Comparison of ENCODE assay signal across 8 cellular contexts in the genomic region with DNA sequence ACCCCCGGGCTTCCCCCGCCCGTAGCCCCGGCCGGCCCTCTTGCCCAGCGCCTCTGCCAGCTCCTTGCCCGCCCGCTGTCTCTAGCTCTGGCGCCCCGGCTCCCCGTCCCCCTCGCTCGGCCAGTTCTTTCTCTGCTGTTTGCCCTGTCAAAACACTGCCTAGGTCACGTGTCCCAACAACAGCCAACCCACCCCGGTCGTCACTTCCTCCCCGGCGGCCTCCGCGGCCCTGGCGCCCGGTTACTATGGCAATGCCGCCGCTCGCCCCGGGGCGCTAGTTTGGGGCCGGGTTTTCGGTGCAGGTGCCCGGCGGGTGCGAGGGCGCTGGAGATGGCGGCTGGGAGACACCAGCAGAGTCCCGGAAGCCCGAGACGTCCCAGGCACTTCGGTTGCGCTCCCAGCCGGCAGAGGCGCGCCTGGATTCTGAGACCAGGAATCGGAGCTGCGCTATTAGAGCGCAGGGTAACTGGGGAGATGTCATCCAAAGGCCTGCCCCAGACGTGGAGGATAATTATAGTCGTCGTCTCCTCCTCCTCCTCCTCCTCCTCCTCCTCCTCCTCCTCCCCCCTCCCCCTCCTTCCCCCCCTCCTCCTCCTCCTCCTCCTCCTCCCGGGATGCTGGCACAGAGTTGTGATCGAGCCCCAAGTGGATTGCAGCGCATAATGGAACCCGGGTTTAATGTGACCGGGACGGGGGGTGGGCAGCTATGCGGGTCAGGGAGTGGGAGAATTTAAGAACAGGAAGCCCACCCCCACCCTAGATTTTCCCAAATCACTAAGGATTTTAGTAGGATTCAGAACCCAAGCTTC. TPM values are rescaled to one million over a fixed set of nuclear protein-coding genes. Genes with fewer than 3 reads are reported as not detected.
DNase-seq lines count a peak whose midpoint lies in the region; ATAC-seq and TF ChIP-seq lines count a peak whose summit lies in the region.

A gene with protein sequence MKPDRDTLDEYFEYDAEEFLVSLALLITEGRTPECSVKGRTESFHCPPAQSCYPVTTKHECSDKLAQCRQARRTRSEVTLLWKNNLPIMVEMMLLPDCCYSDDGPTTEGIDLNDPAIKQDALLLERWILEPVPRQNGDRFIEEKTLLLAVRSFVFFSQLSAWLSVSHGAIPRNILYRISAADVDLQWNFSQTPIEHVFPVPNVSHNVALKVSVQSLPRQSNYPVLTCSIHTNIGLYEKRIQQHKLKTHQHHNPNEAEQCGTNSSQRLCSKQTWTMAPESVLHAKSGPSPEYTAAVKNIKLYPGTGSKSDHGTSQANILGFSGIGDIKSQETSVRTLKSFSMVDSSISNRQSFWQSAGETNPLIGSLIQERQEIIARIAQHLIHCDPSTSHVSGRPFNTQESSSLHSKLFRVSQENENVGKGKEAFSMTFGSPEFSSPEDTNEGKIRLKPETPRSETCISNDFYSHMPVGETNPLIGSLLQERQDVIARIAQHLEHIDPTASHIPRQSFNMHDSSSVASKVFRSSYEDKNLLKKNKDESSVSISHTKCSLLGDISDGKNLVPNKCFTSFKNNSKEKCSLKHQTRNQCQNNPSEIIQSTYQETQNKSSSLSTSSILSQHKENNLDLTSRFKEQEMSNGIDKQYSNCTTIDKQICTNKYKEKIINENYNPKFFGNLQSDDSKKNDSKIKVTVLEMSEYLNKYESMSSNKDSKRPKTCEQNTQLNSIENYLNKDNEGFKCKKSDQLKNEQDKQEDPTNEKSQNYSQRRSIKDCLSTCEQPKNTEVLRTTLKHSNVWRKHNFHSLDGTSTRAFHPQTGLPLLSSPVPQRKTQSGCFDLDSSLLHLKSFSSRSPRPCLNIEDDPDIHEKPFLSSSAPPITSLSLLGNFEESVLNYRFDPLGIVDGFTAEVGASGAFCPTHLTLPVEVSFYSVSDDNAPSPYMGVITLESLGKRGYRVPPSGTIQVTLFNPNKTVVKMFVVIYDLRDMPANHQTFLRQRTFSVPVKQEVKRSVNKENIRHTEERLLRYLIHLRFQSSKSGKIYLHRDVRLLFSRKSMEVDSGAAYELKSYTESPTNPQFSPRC (minus strand): TSS at position 157 of the 809 bp plus-strand sequence. CDS start 1,367 bp downstream, outside the sequence.

- H3K27ac ChIP-seq in dorsolateral prefrontal cortex (peak within 1 kb of the TSS; percentile 77 to 99 (median 96)), right lobe of liver (peak within 1 kb of the TSS; percentile 92 to 97 (median 95))

- H3K36me3 Mint-ChIP-seq in CD14-positive monocyte, result peaks cover 10 to 15% of the 10 kb centered on the region in 2 donors
- peaks cover 33% of the 10 kb centered on the region for H3K36me3 Mint-ChIP-seq in activated CD4-positive, alpha-beta memory T cell treated with anti-CD3 and anti-CD28 coated beads, Interleukin-2, amount 10 ng/mL, durations not matched to agents 7 days and 5 days (ENCODE audit: low read depth)

- peak within 1 kb of the TSS; percentile 99 for H3K4me3 Mint-ChIP-seq in CD14-positive monocyte
- peak within 1 kb of the TSS; percentile 100 for H3K4me3 Mint-ChIP-seq in activated CD4-positive, alpha-beta memory T cell treated with anti-CD3 and anti-CD28 coated beads, Interleukin-2, amount 10 ng/mL, durations not matched to agents 7 days and 5 days

- H3K9me3 Mint-ChIP-seq in CD14-positive monocyte, result no peaks in the 10 kb centered on the region
- H3K9me3 Mint-ChIP-seq in activated CD4-positive, alpha-beta memory T cell treated with anti-CD3 and anti-CD28 coated beads, Interleukin-2, amount 10 ng/mL, durations not matched to agents 7 days and 5 days, result no peaks in the 10 kb centered on the region

- H3K4me3 ChIP-seq in dorsolateral prefrontal cortex (peak within 1 kb of the TSS; percentile 62 to 99 (median 90)), right lobe of liver (peak within 1 kb of the TSS; percentile 81 to 85 (median 82))

- ATAC-seq in GM19395 (IDR thresholded peaks at IDR 0.05; ENCODE audit: unreplicated experiment) (peak; percentile 60), HG03565 (IDR thresholded peaks at IDR 0.05; ENCODE audit: unreplicated experiment) (peak; percentile 43), right lobe of liver (peak; percentile 87 to 91 (median 89))

- peak; percentile 71 for TF ChIP-seq POLR2A in right lobe of liver (IDR thresholded peaks at IDR 0.05)

- TF ChIP-seq CTCF in CD14-positive monocyte (IDR thresholded peaks at IDR 0.05), result no peak
- peak in 38 of 56 donors; percentile 3 to 53 (median 30) for TF ChIP-seq CTCF in dorsolateral prefrontal cortex (IDR thresholded peaks at IDR 0.05 in 54 of 56, conservative IDR thresholded peaks at IDR 0.05 in 2 of 56; ENCODE audit: low read depth in 1 of 56, partially characterized antibody in 56 of 56)
- TF ChIP-seq CTCF in right lobe of liver (IDR thresholded peaks at IDR 0.05), result no peak

- peak within 1 kb of the TSS; percentile 97 to 99 (median 99) for H3K27ac Mint-ChIP-seq in CD14-positive monocyte
- peak within 1 kb of the TSS; percentile 100 for H3K27ac Mint-ChIP-seq in activated CD4-positive, alpha-beta memory T cell treated with anti-CD3 and anti-CD28 coated beads, Interleukin-2, amount 10 ng/mL, durations not matched to agents 7 days and 5 days

- H3K27me3 Mint-ChIP-seq in CD14-positive monocyte (ENCODE audit: low read depth in 3 of 3), result peaks cover 0 to 8% (median 1%) of the 10 kb centered on the region in 3 donors
- H3K27me3 Mint-ChIP-seq in activated CD4-positive, alpha-beta memory T cell treated with anti-CD3 and anti-CD28 coated beads, Interleukin-2, amount 10 ng/mL, durations not matched to agents 7 days and 5 days, result peaks cover 3% of the 10 kb centered on the region

- CTCF ChIA-PET in activated CD4-positive, alpha-beta memory T cell treated with anti-CD3 and anti-CD28 coated beads, Interleukin-2, amount 10 ng/mL, durations not matched to agents 7 days and 5 days (lab: Charles Lee), result interaction anchor here (0.7 to 1.2 kb wide), 3 partner anchors 20 to 215 kb away, joined by 3 to 4 read pairs (median 4); no protein-coding TSS in a partner anchor

- DNase-seq in CD14-positive monocyte (ENCODE audit: low spot score) (peak; percentile 89), NCI-H774 (lab: John Stamatoyannopoulos, UW) (peak; percentile 78), dorsolateral prefrontal cortex (peak; percentile 92 to 98 (median 96)), right lobe of liver (peak; percentile 94 to 96 (median 96))
- DNase-seq in activated CD4-positive, alpha-beta memory T cell treated with anti-CD3 and anti-CD28 coated beads, Interleukin-2, amount 10 ng/mL, durations not matched to agents 7 days and 5 days, result peak; percentile 94
- DNase-seq in stimulated activated CD4-positive, alpha-beta T cell treated with anti-CD3 and anti-CD28 coated beads, Interleukin-4, amount 100 ng/mL, for 4 hours, result peak; percentile 82 to 86

- H3K4me1 ChIP-seq in right lobe of liver, result peaks cover 0 to 22% (median 1%) of the 10 kb centered on the region in 4 donors

- H3K27me3 ChIP-seq in dorsolateral prefrontal cortex, result no peaks in the 10 kb centered on the region
- no peaks in the 10 kb centered on the region for H3K27me3 ChIP-seq in right lobe of liver

- POLR2A ChIA-PET in activated CD4-positive, alpha-beta memory T cell treated with anti-CD3 and anti-CD28 coated beads, Interleukin-2, amount 10 ng/mL, durations not matched to agents 7 days and 5 days (lab: Charles Lee), result interaction anchor here (0.6 to 2.3 kb wide), 20 partner anchors 9 to 659 kb away, joined by 3 to 12 read pairs (median 4); partner anchors contain the start of gene ARPP19

- peaks cover 0 to 20% (median 2%) of the 10 kb centered on the region in 4 donors for H3K36me3 ChIP-seq in right lobe of liver

- WGBS in right lobe of liver (ENCODE audit: insufficient coverage, low coverage, low lambda C conversion rate, missing lambda C conversion rate), result 2% methylated on average over 24 of the region's 55 CpGs

- intact Hi-C loops in CD14-positive monocyte (cut with micrococcal nuclease) (no loop called here), dorsolateral prefrontal cortex (cut with DNase I) (loop anchor here (2.0 to 5.0 kb wide), 3 partner anchors 29 to 152 kb away; partner anchors contain the start of genes ARPP19 (in 2 of the 2) and MYO5A (in 1 of the 2)), right lobe of liver (cut with DNase I) (loop anchor here in 1 of 2 donors (10.0 kb wide), 1 partner anchor 95 kb away; no protein-coding TSS in a partner anchor)

- H3K9me3 ChIP-seq in right lobe of liver, result no peaks in the 10 kb centered on the region

- H3K4me1 Mint-ChIP-seq in CD14-positive monocyte, result peaks cover 29% of the 10 kb centered on the region
- peaks cover 50% of the 10 kb centered on the region for H3K4me1 Mint-ChIP-seq in activated CD4-positive, alpha-beta memory T cell treated with anti-CD3 and anti-CD28 coated beads, Interleukin-2, amount 10 ng/mL, durations not matched to agents 7 days and 5 days

RNA-seq across cellular contexts. Expression of the gene that starts here (rescaled TPM):
- polyA plus RNA-seq in CD14-positive monocyte, result 1 to 10 TPM; 2.1 to 3.5 TPM
- total RNA-seq in activated CD4-positive, alpha-beta memory T cell treated with anti-CD3 and anti-CD28 coated beads, Interleukin-2, amount 10 ng/mL, durations not matched to agents 7 days and 5 days, result 10 to 100 TPM; 44.9 to 46.6 TPM
- total RNA-seq in dorsolateral prefrontal cortex (10 to 100 TPM; 34.8 to 88.4 (median 52.9) TPM), right lobe of liver (10 to 100 TPM; 18.9 to 52.9 (median 35.4) TPM)

Comparison
In these comparisons a context has a peak if more than half of its experiments do, and no peak if none do; other contexts are left out.
1. Peak in every context shown above with its lines: DNase-seq, ATAC-seq, H3K4me3 ChIP-seq and H3K27ac ChIP-seq.
2. CTCF ChIP-seq: peak in dorsolateral prefrontal cortex (38 of 56); none in CD14-positive monocyte (single experiment) and right lobe of liver (0 of 4).
3. intact Hi-C loops: an anchor here in dorsolateral prefrontal cortex (2.0 to 5.0 kb wide); none called in CD14-positive monocyte.